Comparison of ENCODE assay signal across 8 cellular contexts in the genomic region with DNA sequence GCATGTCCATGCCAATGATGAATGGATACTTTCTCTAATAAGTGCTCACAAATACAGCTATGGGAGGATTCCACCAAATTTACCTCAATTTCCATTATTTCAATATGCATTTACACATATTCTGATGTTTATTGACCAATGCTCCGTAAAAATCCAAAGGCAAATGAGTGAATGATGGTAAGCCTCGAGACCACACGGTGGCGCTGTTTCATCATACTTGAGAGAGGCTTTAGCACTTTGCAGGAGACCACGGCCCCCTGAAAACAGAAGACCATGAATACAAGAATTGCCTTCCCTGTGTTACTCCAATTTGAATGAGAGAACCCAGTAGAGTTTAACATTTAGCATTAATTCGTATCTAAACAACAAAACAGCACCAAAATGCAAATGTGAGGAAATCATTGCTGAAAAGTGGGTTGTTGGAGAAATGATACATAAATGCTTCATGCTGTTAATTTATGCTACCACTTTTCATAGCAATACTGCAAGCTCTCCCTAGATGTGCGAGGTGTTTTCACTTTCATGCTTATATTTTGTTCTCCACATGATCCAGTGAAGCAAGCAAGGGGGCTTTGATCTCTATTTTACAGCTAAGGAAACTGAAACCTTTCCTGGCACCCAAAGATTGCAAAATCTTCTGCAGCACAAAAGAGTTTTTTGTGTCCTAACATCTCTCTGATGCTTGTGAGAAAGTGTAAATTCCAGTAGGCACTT. TPM values are rescaled to one million over a fixed set of nuclear protein-coding genes. Genes with fewer than 3 reads are reported as not detected.
A peak's percentile ranks its signal among the peaks of the same experiment; 100 is the strongest.
DNase-seq lines count a peak whose midpoint lies in the region; ATAC-seq, FAIRE-seq and TF ChIP-seq lines count a peak whose summit lies in the region.

No MANE protein-coding gene starts in this region.

- peaks cover 8% of the 10 kb centered on the region for H3K27me3 ChIP-seq in WERI-Rb-1 (ENCODE audit: insufficient read depth, low read depth, severe bottlenecking)
- no peaks in the 10 kb centered on the region for H3K27me3 ChIP-seq in bronchial epithelial cell (ENCODE audit: control insufficient read depth, insufficient read depth, low read length)

- H3K9ac ChIP-seq in kidney (ENCODE audit: low read length in 2 of 2) = no peak overlapping the region

- TF ChIP-seq CTCF in WERI-Rb-1 (IDR thresholded peaks at IDR 0.05; ENCODE audit: low read depth, low read length) = peak; percentile 74
- TF ChIP-seq CTCF in bronchial epithelial cell (IDR thresholded peaks at IDR 0.05; ENCODE audit: insufficient read depth, low read length, severe bottlenecking) = peak; percentile 72
- TF ChIP-seq CTCF in kidney (IDR thresholded peaks at IDR 0.05; ENCODE audit: borderline replicate concordance, extremely low read depth, insufficient read depth) = peak; percentile 94

- H3K27ac ChIP-seq in WERI-Rb-1 (no peak overlapping the region), kidney (ENCODE audit: low read depth in 2 of 2, low read length in 2 of 2) (no peak overlapping the region)

- H3K9me3 ChIP-seq in WERI-Rb-1 (ENCODE audit: severe bottlenecking) = no peaks in the 10 kb centered on the region
- H3K9me3 ChIP-seq in kidney (ENCODE audit: control insufficient read depth in 1 of 2, low read length in 2 of 2) = no peaks in the 10 kb centered on the region

- H3K36me3 ChIP-seq in WERI-Rb-1 (no peaks in the 10 kb centered on the region), bronchial epithelial cell (ENCODE audit: control insufficient read depth, insufficient read depth, low read length) (no peaks in the 10 kb centered on the region), kidney (ENCODE audit: control insufficient read depth in 1 of 2, insufficient read depth in 2 of 2, low read length in 2 of 2) (no peaks in the 10 kb centered on the region)

- peaks cover 0 to 10% of the 10 kb centered on the region in 2 donors for H3K4me1 ChIP-seq in kidney (ENCODE audit: control insufficient read depth in 1 of 2, insufficient read depth in 1 of 2, low read depth in 1 of 2, low read length in 2 of 2)

- no peak for FAIRE-seq in bronchial epithelial cell (lab: Jason Lieb, UNC)
- no peak for FAIRE-seq in kidney (lab: Jason Lieb, UNC)

- H3K4me3 ChIP-seq in WERI-Rb-1 (ENCODE audit: low read depth, low read length) = no peak overlapping the region
- no peak overlapping the region for H3K4me3 ChIP-seq in bronchial epithelial cell (ENCODE audit: low read depth, low read length)
- H3K4me3 ChIP-seq in kidney (ENCODE audit: low read length in 2 of 2) = no peak overlapping the region

- ATAC-seq in GM19395 (IDR thresholded peaks at IDR 0.05; ENCODE audit: unreplicated experiment) (peak; percentile 50), GM19463 (IDR thresholded peaks at IDR 0.05; ENCODE audit: unreplicated experiment) (no peak)

- DNase-seq in Ammon's horn (ENCODE audit: low spot score) (peak; percentile 94), NCI-H2107 treated with DMSO at 0.1 percent for 48 hours (lab: John Stamatoyannopoulos, UW; ENCODE audit: unreplicated experiment) (peak; percentile 48), WERI-Rb-1 (peak; percentile 65), bronchial epithelial cell (ENCODE audit: low read depth) (peak; percentile 71), kidney (peak; percentile 69)
- DNase-seq in stimulated activated CD4-positive, alpha-beta T cell treated with anti-CD3 and anti-CD28 coated beads, Interleukin-1b, Interleukin-23, amount 100 ng/mL, for 4 hours (ENCODE audit: low read depth in 2 of 2) = peak; percentile 42 to 43

- intact Hi-C loops in kidney (cut with DNase I) = no loop called here

RNA-seq across cellular contexts. Expression of a gene that starts 35.4 kb away (rescaled TPM):
- under 0.01 TPM in 1 of 2 replicates, not detected in the other for total RNA-seq in bronchial epithelial cell
- total RNA-seq in kidney = 6.1 TPM
- 4.2 TPM for polyA plus RNA-seq in kidney (ENCODE audit: insufficient read depth, low read depth, low replicate concordance)

Comparison
In these comparisons a context has a peak if more than half of its experiments do, and no peak if none do; other contexts are left out.
1. DNase-seq: peak in every context shown above with its lines; median percentile 94 in Ammon's horn; 71 in bronchial epithelial cell; 69 in kidney; 65 in WERI-Rb-1; 48 in NCI-H2107 treated with DMSO at 0.1 percent for 48 hours; 42 in stimulated activated CD4-positive, alpha-beta T cell treated with anti-CD3 and anti-CD28 coated beads, Interleukin-1b, Interleukin-23, amount 100 ng/mL, for 4 hours.